ENCODE assay signal across 8 cellular contexts in genomic region chr14:58428011-58428807, GRCh38. TPM values are rescaled to one million over a fixed set of nuclear protein-coding genes. Genes with fewer than 3 reads are reported as not detected.
A peak's percentile ranks its signal among the peaks of the same experiment; 100 is the strongest.
DNase-seq lines count a peak whose midpoint lies in the region; ATAC-seq and TF ChIP-seq lines count a peak whose summit lies in the region.

No MANE protein-coding gene starts in this region.

- peak; percentile 65 for DNase-seq in EH (ENCODE audit: low read depth)
- peak; percentile 55 for DNase-seq in Jurkat, Clone E6-1 (ENCODE audit: low read depth, low spot score)
- DNase-seq in RKO (ENCODE audit: low spot score) = peak; percentile 85
- DNase-seq in colonic mucosa = peak; percentile 43
- DNase-seq in right lobe of liver = no peak
- DNase-seq in stimulated activated CD4-positive, alpha-beta T cell treated with anti-CD3 and anti-CD28 coated beads, Interleukin-1b, Interleukin-23, amount 100 ng/mL, for 48 hours = no peak
- DNase-seq in GM13976 (ENCODE audit: low spot score) = no peak

- H3K9ac ChIP-seq in colonic mucosa (ENCODE audit: low read depth in 2 of 2, low read length in 2 of 2) = peak overlapping the region; percentile 68 to 94

- H3K27me3 ChIP-seq in colonic mucosa (no peaks in the 10 kb centered on the region), right lobe of liver (no peaks in the 10 kb centered on the region)

- WGBS in right lobe of liver (ENCODE audit: insufficient coverage, low coverage, low lambda C conversion rate, missing lambda C conversion rate) = under 1% methylated on average over 12 of the region's 12 CpGs

- ATAC-seq in right lobe of liver = peak; percentile 35 to 49 (median 44)

- in situ Hi-C loops in GM13976 (cut with MboI; ENCODE audit: low sequenced_read_pairs, unreplicated experiment) = no loop called here

- no peak for TF ChIP-seq POLR2A in right lobe of liver (IDR thresholded peaks at IDR 0.05)

- H3K4me1 ChIP-seq in colonic mucosa (peaks cover 10% of the 10 kb centered on the region), right lobe of liver (peaks cover 0 to 26% (median 7%) of the 10 kb centered on the region in 4 donors)

- intact Hi-C loops in colonic mucosa (cut with DNase I) (no loop called here), right lobe of liver (cut with DNase I) (no loop called here)

- peak overlapping the region; percentile 75 for H3K4me3 ChIP-seq in Jurkat, Clone E6-1 (ENCODE audit: low read length)
- H3K4me3 ChIP-seq in colonic mucosa (peak overlapping the region; percentile 87), right lobe of liver (peak overlapping the region; percentile 67 to 88 (median 73))

- TF ChIP-seq CTCF in colonic mucosa (IDR thresholded peaks at IDR 0.05) (no peak), right lobe of liver (IDR thresholded peaks at IDR 0.05) (no peak), GM13976 (IDR thresholded peaks at IDR 0.05; ENCODE audit: borderline replicate concordance, control extremely low read depth, extremely low read depth, insufficient read depth, missing control alignments) (no peak)

- H3K9me3 ChIP-seq in colonic mucosa = no peaks in the 10 kb centered on the region
- no peaks in the 10 kb centered on the region for H3K9me3 ChIP-seq in right lobe of liver

- peak overlapping the region; percentile 83 for H3K27ac ChIP-seq in colonic mucosa
- peak overlapping the region; percentile 87 to 98 (median 96) for H3K27ac ChIP-seq in right lobe of liver
- H3K27ac ChIP-seq in temporal lobe (ENCODE audit: low read depth, low read length) = peak overlapping the region; percentile 77

- no peaks in the 10 kb centered on the region for H3K36me3 ChIP-seq in colonic mucosa
- peaks cover 0 to 19% (median 3%) of the 10 kb centered on the region in 4 donors for H3K36me3 ChIP-seq in right lobe of liver

RNA-seq across cellular contexts. Expression of gene KIAA0586, which starts 0.7 kb away (rescaled TPM):
- polyA plus RNA-seq in Jurkat, Clone E6-1 (2012; ENCODE audit: insufficient read depth, insufficient read length) = 28.9 TPM
- total RNA-seq in colonic mucosa = 10 to 100 TPM; 12.3 to 17.4 TPM
- 10 to 100 TPM in 2 of 6 experiments, 1 to 10 TPM in 4; 4.7 to 14.6 (median 9.0) TPM for total RNA-seq in right lobe of liver
- total RNA-seq in temporal lobe = 21.4 TPM

RNA-seq across cellular contexts. Expression of gene TIMM9, which starts 0.9 kb away (rescaled TPM):
- polyA plus RNA-seq in Jurkat, Clone E6-1 (2012; ENCODE audit: insufficient read depth, insufficient read length) = 90.9 TPM
- total RNA-seq in colonic mucosa (10 to 100 TPM; 20.9 to 28.4 TPM), right lobe of liver (10 to 100 TPM; 10.3 to 44.4 (median 18.2) TPM), temporal lobe (19.2 TPM)

RNA-seq across cellular contexts. Expression of gene TOMM20L, which starts 32.5 kb away (rescaled TPM):
- polyA plus RNA-seq in Jurkat, Clone E6-1 (2012; ENCODE audit: insufficient read depth, insufficient read length) = not detected
- total RNA-seq in colonic mucosa = not detected
- total RNA-seq in right lobe of liver = not detected
- not detected for total RNA-seq in temporal lobe

Comparison
In these comparisons a context has a peak if more than half of its experiments do, and no peak if none do; other contexts are left out.
1. DNase-seq: peak in EH (single experiment), Jurkat, Clone E6-1 (single experiment), RKO (single experiment) and colonic mucosa (single experiment); none in right lobe of liver (0 of 3), stimulated activated CD4-positive, alpha-beta T cell treated with anti-CD3 and anti-CD28 coated beads, Interleukin-1b, Interleukin-23, amount 100 ng/mL, for 48 hours (single experiment) and GM13976 (single experiment).
2. Peak in every context shown above with its lines, with median percentiles within 50 percentile points of each other: H3K4me3 ChIP-seq and H3K27ac ChIP-seq.